Comparison of ENCODE assay signal across 16 cellular contexts in genomic region chr4:78336093-78336943, GRCh38.
DNase-seq lines count a peak whose midpoint lies in the region; ATAC-seq and TF ChIP-seq lines count a peak whose summit lies in the region.
"Had no signal": no experiment of that assay in that cellular context is flagged by ENCODE, and none has a peak within 500 bp of the region (broad histone marks: within the 10 kb centered on the region; RNA-seq: fewer than 3 reads in every experiment).

No MANE protein-coding gene starts in this region.

- no peak overlapping the region for H3K9ac ChIP-seq in adipocyte (ENCODE audit: low read length)

- peaks cover 13% of the 10 kb centered on the region for H3K4me1 ChIP-seq in adipocyte (ENCODE audit: control insufficient read depth, insufficient read depth, low read length)
- H3K4me1 ChIP-seq in mucosa of descending colon (ENCODE audit: low read depth) = no peaks in the 10 kb centered on the region
- H3K4me1 ChIP-seq: gastroesophageal sphincter had no signal

- TF ChIP-seq CTCF in fibroblast of the aortic adventitia (IDR thresholded peaks at IDR 0.05; ENCODE audit: insufficient read depth, low read length) (no peak), retinal pigment epithelial cell (conservative IDR thresholded peaks at IDR 0.05; ENCODE audit: low read depth, low read length) (no peak), mucosa of descending colon (IDR thresholded peaks at IDR 0.05) (no peak)
- TF ChIP-seq CTCF in activated CD8-positive, alpha-beta T cell treated with anti-CD3 and anti-CD28 coated beads for 36 hours (IDR thresholded peaks at IDR 0.05) = no peak

- intact Hi-C loops in activated CD8-positive, alpha-beta T cell treated with anti-CD3 and anti-CD28 coated beads for 36 hours (cut with micrococcal nuclease) = no loop called here
- intact Hi-C loops in mucosa of descending colon (cut with DNase I, micrococcal nuclease) = no loop called here

- no peaks in the 10 kb centered on the region for H3K4me1 Mint-ChIP-seq in activated CD8-positive, alpha-beta T cell treated with anti-CD3 and anti-CD28 coated beads for 36 hours (ENCODE audit: low read depth)
- H3K4me1 Mint-ChIP-seq: activated naive CD8-positive, alpha-beta T cell treated with anti-CD3 and anti-CD28 coated beads for 36 hours had no signal

- H3K9me3 ChIP-seq in adipocyte (ENCODE audit: control insufficient read depth, low read length) (no peaks in the 10 kb centered on the region), mucosa of descending colon (no peaks in the 10 kb centered on the region)
- H3K9me3 ChIP-seq: gastroesophageal sphincter had no signal

- H3K4me3 Mint-ChIP-seq in activated CD8-positive, alpha-beta T cell treated with anti-CD3 and anti-CD28 coated beads for 36 hours = no peak overlapping the region
- H3K4me3 Mint-ChIP-seq: activated naive CD8-positive, alpha-beta T cell treated with anti-CD3 and anti-CD28 coated beads for 36 hours had no signal

- no peak overlapping the region for H3K4me3 ChIP-seq in adipocyte (ENCODE audit: low read length)
- H3K4me3 ChIP-seq in fibroblast of the aortic adventitia (ENCODE audit: low read depth, low read length) = no peak overlapping the region
- no peak overlapping the region for H3K4me3 ChIP-seq in retinal pigment epithelial cell (ENCODE audit: low read length)
- H3K4me3 ChIP-seq in mucosa of descending colon = no peak overlapping the region
- H3K4me3 ChIP-seq: gastroesophageal sphincter, skin epidermis had no signal

- no peak overlapping the region for H3K27ac Mint-ChIP-seq in activated CD8-positive, alpha-beta T cell treated with anti-CD3 and anti-CD28 coated beads for 36 hours
- H3K27ac Mint-ChIP-seq: activated naive CD8-positive, alpha-beta T cell treated with anti-CD3 and anti-CD28 coated beads for 36 hours had no signal

- peak; percentile 12 for DNase-seq in DMS79 treated with DMSO at 0.1 percent for 48 hours (lab: John Stamatoyannopoulos, UW)
- no peak for DNase-seq in DMS79 (lab: John Stamatoyannopoulos, UW)
- DNase-seq in adipocyte (ENCODE audit: low read depth) = peak; percentile 24
- DNase-seq in fibroblast of the aortic adventitia (ENCODE audit: low read depth) = peak; percentile 84
- DNase-seq in retinal pigment epithelial cell (ENCODE audit: low read depth) = peak; percentile 60
- no peak for DNase-seq in activated CD8-positive, alpha-beta T cell treated with anti-CD3 and anti-CD28 coated beads for 36 hours
- DNase-seq in mucosa of descending colon = no peak
- no peak for DNase-seq in stimulated activated CD4-positive, alpha-beta T cell treated with anti-CD3 and anti-CD28 coated beads, Interleukin-12 subunit alpha, Interleukin-12 subunit beta, amount 100 ng/mL, for 4 hours
- DNase-seq: 8988T; activated naive CD8-positive, alpha-beta T cell treated with anti-CD3 and anti-CD28 coated beads for 36 hours; activated T-cell treated with anti-CD3 and anti-CD28 coated beads for 4 hours; OCI-M1 had no signal

- H3K27me3 ChIP-seq in adipocyte (replicated peaks; ENCODE audit: control insufficient read depth, insufficient read depth, low read length) = no peaks in the 10 kb centered on the region
- H3K27me3 ChIP-seq: gastroesophageal sphincter had no signal

- CTCF ChIA-PET in activated CD8-positive, alpha-beta T cell treated with anti-CD3 and anti-CD28 coated beads for 36 hours (lab: Charles Lee) = no interaction called here

- ATAC-seq in activated CD8-positive, alpha-beta T cell treated with anti-CD3 and anti-CD28 coated beads for 36 hours = no peak
- no peak for ATAC-seq in mucosa of descending colon
- ATAC-seq: activated CD4-positive, CD25-positive, alpha-beta regulatory T cell treated with anti-CD3 and anti-CD28 coated beads, Interleukin-2, amount 50 U/mL, for 24 hours; gastroesophageal sphincter; left lobe of liver had no signal

- peaks cover 3% of the 10 kb centered on the region for H3K27me3 Mint-ChIP-seq in activated CD8-positive, alpha-beta T cell treated with anti-CD3 and anti-CD28 coated beads for 36 hours

- no peaks in the 10 kb centered on the region for H3K36me3 Mint-ChIP-seq in activated CD8-positive, alpha-beta T cell treated with anti-CD3 and anti-CD28 coated beads for 36 hours (ENCODE audit: low read depth)
- H3K36me3 Mint-ChIP-seq: activated naive CD8-positive, alpha-beta T cell treated with anti-CD3 and anti-CD28 coated beads for 36 hours had no signal

- no peaks in the 10 kb centered on the region for H3K9me3 Mint-ChIP-seq in activated CD8-positive, alpha-beta T cell treated with anti-CD3 and anti-CD28 coated beads for 36 hours
- H3K9me3 Mint-ChIP-seq: activated naive CD8-positive, alpha-beta T cell treated with anti-CD3 and anti-CD28 coated beads for 36 hours had no signal

- POLR2A ChIA-PET in activated CD8-positive, alpha-beta T cell treated with anti-CD3 and anti-CD28 coated beads for 36 hours (lab: Charles Lee) = no interaction called here

- H3K36me3 ChIP-seq in adipocyte (ENCODE audit: control insufficient read depth, insufficient read depth, low read length, severe bottlenecking) (no peaks in the 10 kb centered on the region), mucosa of descending colon (ENCODE audit: low read depth) (no peaks in the 10 kb centered on the region)
- H3K36me3 ChIP-seq: gastroesophageal sphincter had no signal

Comparison
In these comparisons a context has a peak if more than half of its experiments do, and no peak if none do; other contexts are left out.
1. DNase-seq: peak in DMS79 treated with DMSO at 0.1 percent for 48 hours (single experiment), adipocyte (single experiment), fibroblast of the aortic adventitia (single experiment) and retinal pigment epithelial cell (single experiment); none in DMS79 (single experiment), activated CD8-positive, alpha-beta T cell treated with anti-CD3 and anti-CD28 coated beads for 36 hours (single experiment), mucosa of descending colon (0 of 3) and stimulated activated CD4-positive, alpha-beta T cell treated with anti-CD3 and anti-CD28 coated beads, Interleukin-12 subunit alpha, Interleukin-12 subunit beta, amount 100 ng/mL, for 4 hours (single experiment).